17 cellular contexts compared by ENCODE assay signal in the genomic region with DNA sequence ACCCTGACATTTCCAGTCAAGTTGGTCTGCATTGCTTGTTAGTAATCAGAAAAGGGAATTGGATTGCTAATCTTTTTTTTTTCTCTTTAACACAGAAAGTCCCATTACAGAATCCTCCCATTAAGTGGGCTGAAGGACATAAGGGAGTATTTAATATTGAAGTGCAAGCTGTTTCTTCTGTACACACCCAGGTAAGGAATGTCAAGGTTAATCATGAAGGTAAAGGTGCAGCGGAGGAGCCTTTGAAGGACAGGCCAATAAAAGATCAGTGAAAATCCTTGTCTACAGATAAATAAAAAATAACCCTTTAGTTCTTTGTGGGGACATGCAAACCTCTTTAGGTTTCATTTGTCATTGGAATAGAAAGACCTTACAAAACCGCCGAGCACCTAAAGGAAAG.
A peak's percentile ranks its signal among the peaks of the same experiment; 100 is the strongest.
DNase-seq lines count a peak whose midpoint lies in the region; ATAC-seq and TF ChIP-seq lines count a peak whose summit lies in the region.
"Had no signal": no experiment of that assay in that cellular context is flagged by ENCODE, and none has a peak within 500 bp of the region (broad histone marks: within the 10 kb centered on the region; RNA-seq: fewer than 3 reads in every experiment).

No MANE protein-coding gene starts in this region.

- peaks cover 13% of the 10 kb centered on the region for H3K36me3 Mint-ChIP-seq in T-helper 17 cell (ENCODE audit: low read depth)
- H3K36me3 Mint-ChIP-seq in type B pancreatic cell = no peaks in the 10 kb centered on the region
- no peaks in the 10 kb centered on the region for H3K36me3 Mint-ChIP-seq in chondrocyte (ENCODE audit: low read depth)

- H3K9me3 Mint-ChIP-seq in type B pancreatic cell = no peaks in the 10 kb centered on the region
- H3K9me3 Mint-ChIP-seq in chondrocyte (ENCODE audit: low read depth) = no peaks in the 10 kb centered on the region
- H3K9me3 Mint-ChIP-seq: CD4-positive, alpha-beta memory T cell; GM23338; H9; HFFc6 had no signal

- H3K4me3 ChIP-seq in left lung (no peak overlapping the region), colonic mucosa (no peak overlapping the region), sigmoid colon (no peak overlapping the region)
- H3K4me3 ChIP-seq: GM12878, GM23338 had no signal

- no peak for TF ChIP-seq EP300 in sigmoid colon (IDR thresholded peaks at IDR 0.05)

- no peaks in the 10 kb centered on the region for H3K27me3 Mint-ChIP-seq in T-helper 17 cell
- H3K27me3 Mint-ChIP-seq in type B pancreatic cell = no peaks in the 10 kb centered on the region
- H3K27me3 Mint-ChIP-seq in chondrocyte (ENCODE audit: low read depth) = peaks cover 23% of the 10 kb centered on the region
- H3K27me3 Mint-ChIP-seq: CD4-positive, alpha-beta memory T cell had no signal

- no peak overlapping the region for H3K4me3 Mint-ChIP-seq in T-helper 17 cell
- H3K4me3 Mint-ChIP-seq in type B pancreatic cell = no peak overlapping the region
- H3K4me3 Mint-ChIP-seq in chondrocyte (ENCODE audit: unreplicated experiment) = no peak overlapping the region
- H3K4me3 Mint-ChIP-seq: CD4-positive, alpha-beta memory T cell; GM23338; H9; HFFc6 had no signal

- WGBS in sigmoid colon, 2 donors = 45 to 63% methylated on average over 3 of the region's 3 CpGs

- H3K9me3 ChIP-seq in T-helper 17 cell (ENCODE audit: control insufficient read depth, low read length, poor library complexity, severe bottlenecking) (no peaks in the 10 kb centered on the region), left lung (no peaks in the 10 kb centered on the region), colonic mucosa (no peaks in the 10 kb centered on the region), sigmoid colon (no peaks in the 10 kb centered on the region)

- peak; percentile 60 for DNase-seq in LoVo (ENCODE audit: low spot score)
- no peak for DNase-seq in T-helper 17 cell
- DNase-seq in left lung = no peak
- DNase-seq in type B pancreatic cell (ENCODE audit: extremely low spot score, unreplicated experiment) = no peak
- DNase-seq in chondrocyte (ENCODE audit: low spot score) = no peak
- no peak for DNase-seq in colonic mucosa
- no peak for DNase-seq in GM03348 (ENCODE audit: low spot score)
- no peak for DNase-seq in sigmoid colon
- DNase-seq: C1 segment of cervical spinal cord; CD4-positive, alpha-beta memory T cell; COR-L47; DMS153; DND-41; H9; HFFc6 had no signal

- H3K4me1 ChIP-seq in left lung (no peaks in the 10 kb centered on the region), colonic mucosa (no peaks in the 10 kb centered on the region), sigmoid colon (no peaks in the 10 kb centered on the region)

- H3K27me3 ChIP-seq in left lung (no peaks in the 10 kb centered on the region), colonic mucosa (no peaks in the 10 kb centered on the region), sigmoid colon (no peaks in the 10 kb centered on the region)

- no peak for TF ChIP-seq POLR2A in sigmoid colon (IDR thresholded peaks at IDR 0.05)

- H3K36me3 ChIP-seq in left lung (peaks cover 0 to 93% of the 10 kb centered on the region in 2 donors), colonic mucosa (no peaks in the 10 kb centered on the region), sigmoid colon (no peaks in the 10 kb centered on the region)

- H3K9ac ChIP-seq in colonic mucosa (ENCODE audit: low read depth in 2 of 2, low read length in 2 of 2) = no peak overlapping the region

- H3K27ac Mint-ChIP-seq in T-helper 17 cell (peak overlapping the region; percentile 74), type B pancreatic cell (peak overlapping the region; percentile 6), chondrocyte (ENCODE audit: unreplicated experiment) (no peak overlapping the region)
- H3K27ac Mint-ChIP-seq: GM23338, HFFc6 had no signal

- no peak for TF ChIP-seq CTCF in left lung (IDR thresholded peaks at IDR 0.05)
- no peak for TF ChIP-seq CTCF in type B pancreatic cell (conservative IDR thresholded peaks at IDR 0.05)
- no peak for TF ChIP-seq CTCF in chondrocyte (IDR thresholded peaks at IDR 0.05)
- no peak for TF ChIP-seq CTCF in colonic mucosa (IDR thresholded peaks at IDR 0.05)
- TF ChIP-seq CTCF in sigmoid colon (IDR thresholded peaks at IDR 0.05) = no peak

- no peak for ATAC-seq in T-helper 17 cell
- peak; percentile 85 for ATAC-seq in left lung
- ATAC-seq: GM12878, GM23338 had no signal

- peaks cover 9% of the 10 kb centered on the region for H3K4me1 Mint-ChIP-seq in T-helper 17 cell
- peaks cover 14% of the 10 kb centered on the region for H3K4me1 Mint-ChIP-seq in type B pancreatic cell (ENCODE audit: unreplicated experiment)
- H3K4me1 Mint-ChIP-seq in chondrocyte (ENCODE audit: low read depth) = no peaks in the 10 kb centered on the region

- intact Hi-C loops in left lung (cut with DNase I) (no loop called here), colonic mucosa (cut with DNase I) (no loop called here), sigmoid colon (cut with DNase I) (no loop called here)

- H3K27ac ChIP-seq in left lung (no peak overlapping the region), colonic mucosa (no peak overlapping the region), sigmoid colon (no peak overlapping the region)
